13 cellular contexts compared by ENCODE assay signal in the genomic region with DNA sequence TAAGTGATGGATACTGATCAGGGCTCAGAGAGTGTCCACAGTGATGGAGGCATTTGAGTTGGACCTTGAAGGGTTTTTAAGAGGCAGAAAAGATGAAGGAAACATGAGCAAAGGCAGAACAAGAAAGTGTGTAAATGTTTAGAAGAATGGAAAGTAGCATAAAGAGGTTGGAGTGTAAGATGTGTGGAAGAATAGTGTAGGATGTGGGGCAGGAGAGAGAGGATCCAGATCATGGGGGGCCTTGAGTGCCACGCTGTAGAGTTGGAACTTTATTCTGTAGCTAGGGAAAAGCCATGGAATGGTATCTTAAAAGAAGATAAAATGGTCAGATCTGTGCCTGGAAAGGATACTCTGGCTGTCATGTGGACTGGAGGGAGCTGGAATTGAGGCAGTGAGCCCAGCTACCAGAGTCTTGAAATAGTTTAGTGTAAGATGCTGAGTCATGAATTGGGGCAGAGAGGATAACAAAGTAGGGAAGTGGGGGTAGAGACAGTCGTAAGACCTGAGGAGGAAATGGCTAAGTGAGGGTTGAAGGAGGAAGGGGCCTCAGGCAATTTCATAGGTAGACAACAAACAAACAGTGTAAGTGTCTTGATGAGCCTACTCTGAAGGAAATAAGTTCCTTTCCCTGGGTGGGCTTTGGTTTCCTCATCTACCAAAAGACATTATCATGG. TPM values are rescaled to one million over a fixed set of nuclear protein-coding genes. Genes with fewer than 3 reads are reported as not detected.
A peak's percentile ranks its signal among the peaks of the same experiment; 100 is the strongest.
DNase-seq lines count a peak whose midpoint lies in the region; TF ChIP-seq lines count a peak whose summit lies in the region.
"Had no signal": no experiment of that assay in that cellular context is flagged by ENCODE, and none has a peak within 500 bp of the region (broad histone marks: within the 10 kb centered on the region; RNA-seq: fewer than 3 reads in every experiment).

No MANE protein-coding gene starts in this region.

- no peaks in the 10 kb centered on the region for H3K4me1 Mint-ChIP-seq in activated naive CD4-positive, alpha-beta T cell treated with anti-CD3 and anti-CD28 coated beads for 36 hours (ENCODE audit: low read depth)

- no peak overlapping the region for H3K18ac ChIP-seq in neuronal stem cell (ENCODE audit: low read length)

- no peaks in the 10 kb centered on the region for H3K9me3 Mint-ChIP-seq in activated naive CD4-positive, alpha-beta T cell treated with anti-CD3 and anti-CD28 coated beads for 36 hours
- H3K9me3 Mint-ChIP-seq: activated T-cell treated with anti-CD3 and anti-CD28 coated beads, Interleukin-2, amount 50 U/mL, for 4 hours; dendritic cell treated with granulocyte-macrophage colony-stimulating factor and Interleukin-4, amounts not matched to agents 40 ng/mL and 50 ng/mL, for 4 days; stimulated activated naive CD8-positive, alpha-beta T cell treated with anti-CD3 and anti-CD28 coated beads, Interleukin-15, Interleukin-2, amounts not matched to agents 100 ng/mL and 50 ng/mL, for 24 hours had no signal

- H2AFZ ChIP-seq in neuronal stem cell (ENCODE audit: low read length): no peak overlapping the region

- H3K9ac ChIP-seq in neuronal stem cell (ENCODE audit: low read depth, low read length, poor library complexity): no peak overlapping the region

- no peak overlapping the region for H3K4me3 Mint-ChIP-seq in activated naive CD4-positive, alpha-beta T cell treated with anti-CD3 and anti-CD28 coated beads for 36 hours
- H3K4me3 Mint-ChIP-seq: activated T-cell treated with anti-CD3 and anti-CD28 coated beads, Interleukin-2, amount 50 U/mL, for 4 hours; dendritic cell treated with granulocyte-macrophage colony-stimulating factor and Interleukin-4, amounts not matched to agents 40 ng/mL and 50 ng/mL, for 4 days; stimulated activated naive CD8-positive, alpha-beta T cell treated with anti-CD3 and anti-CD28 coated beads, Interleukin-15, Interleukin-2, amounts not matched to agents 100 ng/mL and 50 ng/mL, for 24 hours had no signal

- H3K23ac ChIP-seq in neuronal stem cell (ENCODE audit: low read depth, low read length, poor library complexity): no peak overlapping the region

- no peak overlapping the region for H2BK120ac ChIP-seq in neuronal stem cell (ENCODE audit: low read depth, low read length)

- H2BK12ac ChIP-seq in neuronal stem cell (ENCODE audit: low read length): no peak overlapping the region

- H3K4me1 ChIP-seq in right atrium auricular region (peaks cover 0 to 3% of the 10 kb centered on the region in 2 donors), transverse colon (peaks cover 0 to 23% (median 15%) of the 10 kb centered on the region in 4 donors), neuronal stem cell (ENCODE audit: control insufficient read depth in 2 of 2, insufficient read depth in 1 of 2, low read depth in 1 of 2, low read length in 2 of 2) (peaks cover 0 to 8% of the 10 kb centered on the region in 2 donors)

- TF ChIP-seq CTCF in right atrium auricular region (IDR thresholded peaks at IDR 0.05) (no peak), transverse colon (IDR thresholded peaks at IDR 0.05) (no peak)

- H3K27me3 ChIP-seq in right atrium auricular region (no peaks in the 10 kb centered on the region), transverse colon (no peaks in the 10 kb centered on the region), neuronal stem cell (ENCODE audit: control insufficient read depth in 3 of 3, insufficient read depth in 3 of 3, low read depth in 1 of 3, low read length in 3 of 3) (peaks cover 0 to 21% (median 0%) of the 10 kb centered on the region in 3 experiments)

- in situ Hi-C loops in transverse colon (cut with MboI; ENCODE audit: low pct_ligation_motif_present in 1 of 4, low pct_unique_long_range_greater_than_20kb in 1 of 4, low sequenced_read_pairs in 3 of 4): loop anchor here in 3 of 4 donors (25.0 kb wide), 1 partner anchor 277 kb away; a partner anchor contains a TSS

- TF ChIP-seq POLR2A in transverse colon (IDR thresholded peaks at IDR 0.05): no peak

- no peaks in the 10 kb centered on the region for H3K36me3 Mint-ChIP-seq in activated naive CD4-positive, alpha-beta T cell treated with anti-CD3 and anti-CD28 coated beads for 36 hours (ENCODE audit: low read depth)

- 56 to 59% methylated on average over 2 of the region's 2 CpGs for WGBS in transverse colon (ENCODE audit: low coverage in 1 of 2), 2 donors
- WGBS in neuronal stem cell (ENCODE audit: extremely low coverage in 2 of 2, insufficient read length in 2 of 2, insufficient replicate concordance in 1 of 2), 2 donors: no CpG with 5 or more reads among the region's 2 CpGs

- no peak overlapping the region for H3K14ac ChIP-seq in neuronal stem cell (ENCODE audit: low read length)

- H4K91ac ChIP-seq in neuronal stem cell (ENCODE audit: low read depth, low read length, poor library complexity): no peak overlapping the region

- H3K27ac ChIP-seq in right atrium auricular region (peak overlapping the region; percentile 54 to 55), transverse colon (peak overlapping the region; percentile 54 to 70 (median 69)), neuronal stem cell (replicated peaks; ENCODE audit: low read length) (no peak overlapping the region)

- no peak overlapping the region for H3K27ac Mint-ChIP-seq in activated naive CD4-positive, alpha-beta T cell treated with anti-CD3 and anti-CD28 coated beads for 36 hours
- H3K27ac Mint-ChIP-seq: dendritic cell treated with granulocyte-macrophage colony-stimulating factor and Interleukin-4, amounts not matched to agents 40 ng/mL and 50 ng/mL, for 4 days; stimulated activated naive CD8-positive, alpha-beta T cell treated with anti-CD3 and anti-CD28 coated beads, Interleukin-15, Interleukin-2, amounts not matched to agents 100 ng/mL and 50 ng/mL, for 24 hours had no signal

- DNase-seq in HT1080 (ENCODE audit: low read depth): peak; percentile 24
- DNase-seq in UCSD-AML1 (lab: John Stamatoyannopoulos, UW; ENCODE audit: unreplicated experiment): peak; percentile 38
- peak; percentile 58 for DNase-seq in right atrium auricular region (ENCODE audit: low spot score)
- DNase-seq in transverse colon: no peak
- no peak for DNase-seq in effector CD8-positive, alpha-beta T cell (lab: John Stamatoyannopoulos, UW)
- DNase-seq in activated CD4-positive, CD25-positive, alpha-beta regulatory T cell (lab: John Stamatoyannopoulos, UW): no peak
- DNase-seq in neuronal stem cell (ENCODE audit: low spot score): no peak
- no peak for DNase-seq in activated naive CD4-positive, alpha-beta T cell treated with anti-CD3 and anti-CD28 coated beads for 36 hours
- DNase-seq: activated T-cell treated with anti-CD3 and anti-CD28 coated beads, Interleukin-2, amount 50 U/mL, for 4 hours; NCI-H1694; small intestine had no signal

- H3K4me2 ChIP-seq in neuronal stem cell (ENCODE audit: insufficient read depth, low read length, poor library complexity, severe bottlenecking): no peak overlapping the region

- peaks cover 7% of the 10 kb centered on the region for H3K27me3 Mint-ChIP-seq in activated naive CD4-positive, alpha-beta T cell treated with anti-CD3 and anti-CD28 coated beads for 36 hours (ENCODE audit: low read depth)
- H3K27me3 Mint-ChIP-seq: dendritic cell treated with granulocyte-macrophage colony-stimulating factor and Interleukin-4, amounts not matched to agents 40 ng/mL and 50 ng/mL, for 4 days had no signal

- H3K4me3 ChIP-seq in right atrium auricular region: no peak overlapping the region
- H3K4me3 ChIP-seq in transverse colon: no peak overlapping the region
- H3K4me3 ChIP-seq in neuronal stem cell (ENCODE audit: low read length in 2 of 2): no peak overlapping the region

- H4K8ac ChIP-seq in neuronal stem cell (ENCODE audit: low read depth, low read length): no peak overlapping the region

- H3K4ac ChIP-seq in neuronal stem cell (ENCODE audit: low read length): no peak overlapping the region

- CTCF ChIA-PET in activated naive CD4-positive, alpha-beta T cell treated with anti-CD3 and anti-CD28 coated beads for 36 hours (lab: Charles Lee): no interaction called here

- no peak overlapping the region for H2BK5ac ChIP-seq in neuronal stem cell (ENCODE audit: low read length)

- no peak overlapping the region for H2AK5ac ChIP-seq in neuronal stem cell (ENCODE audit: low read depth, low read length)

- H3K9me3 ChIP-seq in right atrium auricular region: no peaks in the 10 kb centered on the region
- H3K9me3 ChIP-seq in transverse colon: no peaks in the 10 kb centered on the region
- H3K9me3 ChIP-seq in neuronal stem cell (replicated peaks in 1 of 2; ENCODE audit: control insufficient read depth in 2 of 2, insufficient read depth in 1 of 2, low read depth in 1 of 2, low read length in 2 of 2): no peaks in the 10 kb centered on the region

- intact Hi-C loops in transverse colon (cut with DNase I; ENCODE audit: low total_unique reads): no loop called here
- intact Hi-C loops in activated naive CD4-positive, alpha-beta T cell treated with anti-CD3 and anti-CD28 coated beads for 36 hours (cut with micrococcal nuclease): no loop called here

- H3K79me1 ChIP-seq in neuronal stem cell (ENCODE audit: low read depth, low read length): no peaks in the 10 kb centered on the region

- TF ChIP-seq EP300 in transverse colon (IDR thresholded peaks at IDR 0.05; ENCODE audit: low read depth): no peak

- H3K36me3 ChIP-seq in right atrium auricular region (no peaks in the 10 kb centered on the region), transverse colon (peaks cover 0 to 3% (median 0%) of the 10 kb centered on the region in 4 donors), neuronal stem cell (replicated peaks in 1 of 2; ENCODE audit: control insufficient read depth in 2 of 2, insufficient read depth in 2 of 2, low read length in 2 of 2) (no peaks in the 10 kb centered on the region)

- no peak overlapping the region for H2BK15ac ChIP-seq in neuronal stem cell (ENCODE audit: low read length)

RNA-seq across cellular contexts. Expression of a gene that starts 6.7 kb away (rescaled TPM):
- not detected in 2 replicates for total RNA-seq in HT1080 (2014; rRNA removed; shearing (Covaris generic))
- 0.13 TPM in 1 of 2 replicates, not detected in the other for polyA plus RNA-seq in HT1080 (2015; cell fraction: cytosol; rRNA removed)
- not detected in 2 replicates for polyA plus RNA-seq in HT1080 (2015; cell fraction: nucleus; rRNA removed)
- total RNA-seq in right atrium auricular region: 1 to 10 TPM; 1.4 to 3.3 TPM
- 10 to 100 TPM in 1 of 4 donors, 1 to 10 TPM in 2, under 1 TPM in 1; 0.80 to 14.9 (median 6.8) TPM for total RNA-seq in transverse colon
- 1.2 TPM for polyA plus RNA-seq in neuronal stem cell (2013, experiment 1 of 2)
- polyA plus RNA-seq in neuronal stem cell (2013, experiment 2 of 2): 1.1 TPM
- not detected for total RNA-seq in activated naive CD4-positive, alpha-beta T cell treated with anti-CD3 and anti-CD28 coated beads for 36 hours
- total RNA-seq: activated T-cell treated with anti-CD3 and anti-CD28 coated beads, Interleukin-2, amount 50 U/mL, for 4 hours had no signal

RNA-seq across cellular contexts. Expression of a gene that starts 32.9 kb away (rescaled TPM):
- 2.9 and 3.7 TPM in 2 replicates for total RNA-seq in HT1080 (2014; rRNA removed; shearing (Covaris generic))
- polyA plus RNA-seq in HT1080 (2015; cell fraction: cytosol; rRNA removed): 2.5 and 3.5 TPM in 2 replicates
- polyA plus RNA-seq in HT1080 (2015; cell fraction: nucleus; rRNA removed): 1.1 and 2.5 TPM in 2 replicates
- total RNA-seq in right atrium auricular region: 1 to 10 TPM; 2.9 to 4.8 TPM
- 10 to 100 TPM in 1 of 4 donors, 1 to 10 TPM in 3; 4.1 to 11.6 (median 5.8) TPM for total RNA-seq in transverse colon
- polyA plus RNA-seq in neuronal stem cell (2013, experiment 1 of 2): 8.9 TPM
- polyA plus RNA-seq in neuronal stem cell (2013, experiment 2 of 2): 8.4 TPM
- 1 to 10 TPM; 3.1 to 5.6 TPM for total RNA-seq in activated naive CD4-positive, alpha-beta T cell treated with anti-CD3 and anti-CD28 coated beads for 36 hours

Comparison
In these comparisons a context has a peak if more than half of its experiments do, and no peak if none do; other contexts are left out.
1. DNase-seq: peak in HT1080 (single experiment), UCSD-AML1 (single experiment) and right atrium auricular region (single experiment); none in transverse colon (single experiment), effector CD8-positive, alpha-beta T cell (single experiment), activated CD4-positive, CD25-positive, alpha-beta regulatory T cell (0 of 4), neuronal stem cell (single experiment) and activated naive CD4-positive, alpha-beta T cell treated with anti-CD3 and anti-CD28 coated beads for 36 hours (single experiment).